Comparison of ENCODE assay signal across 1 cellular context in the genomic region with DNA sequence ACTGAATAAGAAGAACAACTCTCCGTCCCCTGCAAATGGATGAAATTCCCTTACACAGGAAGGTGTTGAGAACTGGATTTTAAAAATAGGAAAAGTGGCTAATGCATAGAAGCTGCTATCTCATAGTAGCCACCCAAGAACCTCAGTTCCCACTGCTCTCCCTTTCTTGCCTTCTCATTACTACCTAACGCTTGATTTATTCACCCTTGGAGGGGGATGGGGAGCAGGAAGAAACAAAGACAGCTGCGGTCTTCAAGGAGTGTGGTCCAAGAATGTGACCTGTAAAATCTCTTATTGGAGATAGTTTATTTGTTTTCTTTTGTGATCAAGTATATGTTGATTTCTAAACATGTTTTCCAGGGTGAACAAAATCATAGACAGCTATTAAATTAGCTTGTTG.
TF ChIP-seq lines count a peak whose summit lies in the region.

No MANE protein-coding gene starts in this region.

TF ChIP-seq in HepG2, 621 proteins besides CTCF, POLR2A, EP300 and RAD21:
- TF ChIP-seq ATF7-NPFF (CRISPR knock-in tag; IDR thresholded peaks at IDR 0.05; ENCODE audit: low read depth) (no peak), RXRB (CRISPR knock-in tag; IDR thresholded peaks at IDR 0.05; ENCODE audit: borderline replicate concordance) (no peak), SNRNP70 (IDR thresholded peaks at IDR 0.05; ENCODE audit: low read depth, low read length) (no peak), DNMT3B (CRISPR knock-in tag; conservative IDR thresholded peaks at IDR 0.05) (no peak), THAP11 (CRISPR knock-in tag; IDR thresholded peaks at IDR 0.05) (no peak)
- TF ChIP-seq, protein P1, sequence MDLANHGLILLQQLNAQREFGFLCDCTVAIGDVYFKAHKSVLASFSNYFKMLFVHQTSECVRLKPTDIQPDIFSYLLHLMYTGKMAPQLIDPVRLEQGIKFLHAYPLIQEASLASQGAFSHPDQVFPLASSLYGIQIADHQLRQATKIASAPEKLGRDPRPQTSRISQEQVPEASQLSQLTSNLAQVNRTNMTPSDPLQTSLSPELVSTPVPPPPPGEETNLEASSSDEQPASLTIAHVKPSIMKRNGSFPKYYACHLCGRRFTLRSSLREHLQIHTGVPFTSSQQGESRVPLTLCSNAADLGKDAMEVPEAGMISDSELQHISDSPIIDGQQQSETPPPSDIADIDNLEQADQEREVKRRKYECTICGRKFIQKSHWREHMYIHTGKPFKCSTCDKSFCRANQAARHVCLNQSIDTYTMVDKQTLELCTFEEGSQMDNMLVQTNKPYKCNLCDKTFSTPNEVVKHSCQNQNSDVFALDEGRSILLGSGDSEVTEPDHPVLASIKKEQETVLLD (CRISPR knock-in tag; IDR thresholded peaks at IDR 0.05; ENCODE audit: low read depth), result no peak
